In genomic region chr11:128678017-128678416, GRCh38 we compare ENCODE assay signal across 17 cellular contexts. TPM values are rescaled to one million over a fixed set of nuclear protein-coding genes. Genes with fewer than 3 reads are reported as not detected.
DNase-seq lines count a peak whose midpoint lies in the region; ATAC-seq, FAIRE-seq and TF ChIP-seq lines count a peak whose summit lies in the region.
"Had no signal": no experiment of that assay in that cellular context is flagged by ENCODE, and none has a peak within 500 bp of the region (broad histone marks: within the 10 kb centered on the region; RNA-seq: fewer than 3 reads in every experiment).

No MANE protein-coding gene starts in this region.

- BruUV-seq in PC-3 (replicated peaks; lab: Mats Ljungman, UMichigan) (no TSS peak), endothelial cell of umbilical vein (replicated peaks; lab: Mats Ljungman, UMichigan) (no TSS peak)

- intact Hi-C loops in PC-3 (cut with micrococcal nuclease): no loop called here
- intact Hi-C loops in endothelial cell of umbilical vein (cut with micrococcal nuclease): loop anchor here (1.0 kb wide), 3 partner anchors 15 to 37 kb away; no protein-coding TSS in a partner anchor
- intact Hi-C loops in upper lobe of right lung (cut with DNase I): no loop called here
- intact Hi-C loops in left cardiac atrium (cut with DNase I): no loop called here

- H3K9me2 ChIP-seq in SK-N-SH (no peaks in the 10 kb centered on the region), PC-3 (replicated peaks; ENCODE audit: low read length) (no peaks in the 10 kb centered on the region)

- H3F3A ChIP-seq in SK-N-SH (replicated peaks; ENCODE audit: insufficient read depth) (peaks cover 6% of the 10 kb centered on the region), PC-3 (ENCODE audit: low read length, unreplicated experiment) (no peaks in the 10 kb centered on the region)

- TF ChIP-seq EP300 in SK-N-SH (IDR thresholded peaks at IDR 0.05; ENCODE audit: borderline replicate concordance in 1 of 2, low read depth in 1 of 2, low read length in 1 of 2): no peak

- H3K79me2 ChIP-seq in SK-N-SH (ENCODE audit: insufficient read depth) (no peaks in the 10 kb centered on the region), PC-3 (ENCODE audit: low read length) (no peaks in the 10 kb centered on the region), endothelial cell of umbilical vein (ENCODE audit: control insufficient read depth, insufficient read depth, low read length) (no peaks in the 10 kb centered on the region)

- no peak for DNase-seq in SK-N-SH
- DNase-seq in PC-3: no peak
- DNase-seq in endothelial cell of umbilical vein (ENCODE audit: low read depth, low spot score): peak; percentile 90
- DNase-seq in upper lobe of right lung: no peak
- DNase-seq in left cardiac atrium: no peak
- no peak for DNase-seq in erythroblast (lab: John Stamatoyannopoulos, UW)
- no peak for DNase-seq in activated CD8-positive, alpha-beta memory T cell treated with anti-CD3 and anti-CD28 coated beads for 24 hours
- DNase-seq: DMS 273 treated with DMSO at 0.1 percent for 48 hours, NCI-H1092, NCI-H2081 treated with DMSO at 0.1 percent for 48 hours, NCI-H510A treated with DMSO at 0.1 percent for 48 hours, NCI-H82 had no signal

- CTCF ChIA-PET in SK-N-SH (lab: Yijun Ruan, JAX): interaction anchor here (1.0 to 1.7 kb wide), 4 partner anchors 45 to 506 kb away, joined by 4 to 6 read pairs (median 4); no protein-coding TSS in a partner anchor
- CTCF ChIA-PET in PC-3 (lab: Charles Lee): no interaction called here
- CTCF ChIA-PET in endothelial cell of umbilical vein (lab: Charles Lee): interaction anchor here (0.7 to 2.1 kb wide), 6 partner anchors 9 to 506 kb away, joined by 3 to 12 read pairs (median 4); no protein-coding TSS in a partner anchor

- peak; percentile 80 for TF ChIP-seq POLR2A in endothelial cell of umbilical vein (IDR thresholded peaks at IDR 0.05; ENCODE audit: low read depth, low read length)
- no peak for TF ChIP-seq POLR2A in erythroblast (IDR thresholded peaks at IDR 0.05; ENCODE audit: low read length)

- H3K9me3 ChIP-seq in SK-N-SH: no peaks in the 10 kb centered on the region; the same call in 1 of the 2 replicates
- H3K9me3 ChIP-seq in PC-3 (ENCODE audit: low read length): no peaks in the 10 kb centered on the region
- H3K9me3 ChIP-seq in endothelial cell of umbilical vein (replicated peaks; ENCODE audit: control insufficient read depth, insufficient read depth, low read length): no peaks in the 10 kb centered on the region
- H3K9me3 ChIP-seq in upper lobe of right lung: no peaks in the 10 kb centered on the region
- H3K9me3 ChIP-seq: HAP-1 had no signal

- no peaks in the 10 kb centered on the region for H3K9me1 ChIP-seq in endothelial cell of umbilical vein (replicated peaks; ENCODE audit: control insufficient read depth, extremely low read depth, insufficient read depth, low read length)

- H3K4me3 ChIP-seq in SK-N-SH (ENCODE audit: low read depth in 2 of 2, low read length in 1 of 2) (no peak overlapping the region), PC-3 (ENCODE audit: low read length) (no peak overlapping the region), endothelial cell of umbilical vein (replicated peaks in 1 of 3; ENCODE audit: insufficient read depth in 1 of 3, low read depth in 1 of 3, low read length in 3 of 3) (no peak overlapping the region), upper lobe of right lung (no peak overlapping the region)
- H3K4me3 ChIP-seq: HAP-1 had no signal

- H3K4me2 ChIP-seq in SK-N-SH (no peak overlapping the region; the same call in 1 of the 2 replicates), PC-3 (ENCODE audit: low read length) (no peak overlapping the region), endothelial cell of umbilical vein (ENCODE audit: insufficient read depth, low read length) (peak overlapping the region; percentile 39)

- POLR2A ChIA-PET in SK-N-SH (lab: Yijun Ruan, JAX): no interaction called here
- POLR2A ChIA-PET in PC-3 (lab: Charles Lee; ENCODE audit: unreplicated experiment): no interaction called here
- POLR2A ChIA-PET in endothelial cell of umbilical vein (lab: Charles Lee): interaction anchor here (1.0 to 1.3 kb wide), 3 partner anchors 11 to 27 kb away, joined by 3 to 6 read pairs (median 4); partner anchors contain the start of gene FLI1

- no peak overlapping the region for H3K27ac ChIP-seq in SK-N-SH (ENCODE audit: low read depth in 2 of 2, low read length in 1 of 2)
- H3K27ac ChIP-seq in PC-3 (ENCODE audit: low read length): no peak overlapping the region
- H3K27ac ChIP-seq in endothelial cell of umbilical vein (ENCODE audit: insufficient read depth, low read depth, low read length): peak overlapping the region; percentile 53
- H3K27ac ChIP-seq in upper lobe of right lung: no peak overlapping the region
- H3K27ac ChIP-seq: 22Rv1 had no signal

- TF ChIP-seq RAD21 in SK-N-SH (IDR thresholded peaks at IDR 0.05; ENCODE audit: low read length): no peak

- no peaks in the 10 kb centered on the region for H4K20me1 ChIP-seq in SK-N-SH (ENCODE audit: insufficient read depth)
- no peaks in the 10 kb centered on the region for H4K20me1 ChIP-seq in PC-3 (ENCODE audit: low read length)
- no peaks in the 10 kb centered on the region for H4K20me1 ChIP-seq in endothelial cell of umbilical vein (replicated peaks; ENCODE audit: control insufficient read depth, extremely low read depth, insufficient read depth, low read length)

- peaks cover 0 to 9% of the 10 kb centered on the region in 2 experiments; a peak in 3 of 4 replicates for H3K4me1 ChIP-seq in SK-N-SH (ENCODE audit: control insufficient read depth in 1 of 2, insufficient read depth in 2 of 2, low read depth in 1 of 2, low read length in 1 of 2)
- H3K4me1 ChIP-seq in PC-3 (ENCODE audit: insufficient read depth, low read length): no peaks in the 10 kb centered on the region
- peaks cover 28% of the 10 kb centered on the region for H3K4me1 ChIP-seq in endothelial cell of umbilical vein (ENCODE audit: control insufficient read depth, extremely low read depth, insufficient read depth, low read length)
- no peaks in the 10 kb centered on the region for H3K4me1 ChIP-seq in upper lobe of right lung
- H3K4me1 ChIP-seq: HAP-1 had no signal

- FAIRE-seq in endothelial cell of umbilical vein (lab: Jason Lieb, UNC): peak; percentile 85
- FAIRE-seq: HTR-8/SVneo had no signal

- H3K9ac ChIP-seq in SK-N-SH (no peak overlapping the region), PC-3 (ENCODE audit: low read length) (no peak overlapping the region), endothelial cell of umbilical vein (replicated peaks; ENCODE audit: extremely low read depth, insufficient read depth, low read length) (no peak overlapping the region)

- no peak for TF ChIP-seq CTCF in SK-N-SH (IDR thresholded peaks at IDR 0.05)
- no peak for TF ChIP-seq CTCF in PC-3 (conservative IDR thresholded peaks at IDR 0.05; ENCODE audit: low read depth, low read length)
- TF ChIP-seq CTCF in endothelial cell of umbilical vein (IDR thresholded peaks at IDR 0.05; ENCODE audit: extremely low read depth in 1 of 2, insufficient read depth in 1 of 2, low read depth in 1 of 2, low read length in 2 of 2): no peak
- TF ChIP-seq CTCF in upper lobe of right lung (IDR thresholded peaks at IDR 0.05): no peak

- H3K27me3 ChIP-seq in SK-N-SH (ENCODE audit: insufficient read depth) (no peaks in the 10 kb centered on the region), PC-3 (ENCODE audit: low read length) (peaks cover 10% of the 10 kb centered on the region; the same call in 1 of the 2 replicates), endothelial cell of umbilical vein (ENCODE audit: control insufficient read depth in 2 of 2, insufficient read depth in 2 of 2, low read length in 2 of 2) (no peaks in the 10 kb centered on the region), upper lobe of right lung (no peaks in the 10 kb centered on the region)

- 0% methylated on average over 1 of the region's 1 CpG for WGBS in SK-N-SH (ENCODE audit: low lambda C conversion rate)

- H2AFZ ChIP-seq in SK-N-SH (ENCODE audit: low read depth) (peak overlapping the region; percentile 44; the same call in 1 of the 2 replicates), PC-3 (ENCODE audit: low read length) (no peak overlapping the region), endothelial cell of umbilical vein (ENCODE audit: low read depth, low read length) (no peak overlapping the region)

- no peak for ATAC-seq in SK-N-SH treated with all-trans-retinoic acid at 6 μM for 48 hours
- ATAC-seq in PC-3: peak; percentile 40; the same call in 1 of the 2 replicates
- ATAC-seq in upper lobe of right lung: peak; percentile 16
- no peak for ATAC-seq in left cardiac atrium
- ATAC-seq: Panc1 had no signal

- no peaks in the 10 kb centered on the region for H3K36me3 ChIP-seq in SK-N-SH (replicated peaks in 1 of 2; ENCODE audit: control insufficient read depth in 1 of 2, insufficient read depth in 2 of 2, low read length in 1 of 2)
- no peaks in the 10 kb centered on the region for H3K36me3 ChIP-seq in PC-3 (ENCODE audit: low read depth, low read length)
- H3K36me3 ChIP-seq in endothelial cell of umbilical vein (ENCODE audit: control insufficient read depth in 2 of 2, extremely low read depth in 1 of 2, insufficient read depth in 2 of 2, low read length in 2 of 2): no peaks in the 10 kb centered on the region
- H3K36me3 ChIP-seq in upper lobe of right lung: no peaks in the 10 kb centered on the region
- H3K36me3 ChIP-seq: HAP-1 had no signal

- dilution Hi-C loops in endothelial cell of umbilical vein (cut with MboI; ENCODE audit: extremely low pct_ligation_motif_present, low sequenced_read_pairs): no loop called here

TF ChIP-seq in SK-N-SH, 30 proteins besides CTCF, POLR2A, EP300 and RAD21 (continues in another document):
- TF ChIP-seq SMC3 (IDR thresholded peaks at IDR 0.05; ENCODE audit: low read depth, low read length): no peak

TF ChIP-seq in SK-N-SH treated with all-trans-retinoic acid at 6 μM for 48 hours, 23 proteins besides CTCF, POLR2A, EP300 and RAD21 (continues in another document):
- TF ChIP-seq ZFP3 (CRISPR knock-in tag; IDR thresholded peaks at IDR 0.05): no peak
- no peak for TF ChIP-seq CSDC2 (CRISPR knock-in tag; IDR thresholded peaks at IDR 0.05)

TF ChIP-seq in endothelial cell of umbilical vein, 7 proteins besides CTCF, POLR2A, EP300 and RAD21 (continues in another document):
- TF ChIP-seq EZH2 (IDR thresholded peaks at IDR 0.05; ENCODE audit: borderline replicate concordance, low read depth, low read length, severe bottlenecking): no peak

RNA-seq across cellular contexts. Expression of gene FLI1, which starts 15.9 kb away (rescaled TPM):
- 14.7 and 16.7 TPM in 2 replicates for polyA plus RNA-seq in SK-N-SH (2012; rRNA removed)
- 6.6 and 9.8 TPM in 2 replicates for polyA plus RNA-seq in SK-N-SH (2012; cell fraction: cytosol; rRNA removed)
- 10.6 and 13.2 TPM in 2 replicates for polyA plus RNA-seq in SK-N-SH (2012; cell fraction: nucleus; rRNA removed)
- total RNA-seq in PC-3 (2014; rRNA removed): 1.2 and 1.6 TPM in 2 replicates
- total RNA-seq in endothelial cell of umbilical vein: 132 and 134 TPM in 2 replicates
- polyA plus RNA-seq in endothelial cell of umbilical vein: 163 and 210 TPM in 2 replicates
- 124 and 153 TPM in 2 replicates for polyA plus RNA-seq in endothelial cell of umbilical vein (2011; cell fraction: cytosol; rRNA removed)
- 147 and 172 TPM in 2 replicates for polyA plus RNA-seq in endothelial cell of umbilical vein (2011; cell fraction: nucleus; rRNA removed)
- polyA plus RNA-seq in endothelial cell of umbilical vein (2012): 97.4 and 114 TPM in 2 replicates
- polyA minus RNA-seq in endothelial cell of umbilical vein: 460 and 576 TPM in 2 replicates
- polyA minus RNA-seq in endothelial cell of umbilical vein (2011; cell fraction: cytosol; rRNA and poly(A)+ RNA removed): not detected
- polyA minus RNA-seq in endothelial cell of umbilical vein (2011; cell fraction: nucleus; rRNA and poly(A)+ RNA removed): 141 and 197 TPM in 2 replicates
- 69.7 TPM for total RNA-seq in upper lobe of right lung
- total RNA-seq in left cardiac atrium: 10 to 100 TPM; 22.1 to 27.9 TPM

Comparison
In these comparisons a context has a peak if more than half of its experiments do, and no peak if none do; other contexts are left out.
1. ATAC-seq: peak in PC-3 (single experiment) and upper lobe of right lung (single experiment); none in SK-N-SH treated with all-trans-retinoic acid at 6 μM for 48 hours (single experiment) and left cardiac atrium (0 of 2).